1 cellular context compared by ENCODE assay signal in the genomic region with DNA sequence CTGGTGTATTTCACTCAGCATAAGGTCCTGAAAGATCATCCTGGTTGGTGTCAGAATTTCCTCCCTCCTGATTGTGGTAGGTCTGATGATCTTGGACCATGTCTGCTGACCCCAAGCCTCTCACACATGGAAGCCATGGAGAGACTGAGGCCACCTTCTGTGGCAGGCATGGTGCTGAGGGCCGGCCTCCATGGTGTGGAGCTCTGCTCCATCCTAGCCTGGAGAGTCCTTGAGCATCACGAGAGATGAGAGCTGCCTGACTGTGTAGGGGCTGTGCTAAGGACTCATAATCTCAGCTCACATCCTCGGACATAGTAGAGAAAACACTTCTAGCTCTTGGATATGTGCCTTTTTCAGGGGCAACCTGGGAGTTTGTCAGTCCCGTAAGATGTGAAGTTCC.
TF ChIP-seq lines count a peak whose summit lies in the region.

No MANE protein-coding gene starts in this region.

TF ChIP-seq in IMR-90, 13 proteins besides CTCF, POLR2A, EP300 and RAD21 (continued from another document):
- TF ChIP-seq, protein P1, sequence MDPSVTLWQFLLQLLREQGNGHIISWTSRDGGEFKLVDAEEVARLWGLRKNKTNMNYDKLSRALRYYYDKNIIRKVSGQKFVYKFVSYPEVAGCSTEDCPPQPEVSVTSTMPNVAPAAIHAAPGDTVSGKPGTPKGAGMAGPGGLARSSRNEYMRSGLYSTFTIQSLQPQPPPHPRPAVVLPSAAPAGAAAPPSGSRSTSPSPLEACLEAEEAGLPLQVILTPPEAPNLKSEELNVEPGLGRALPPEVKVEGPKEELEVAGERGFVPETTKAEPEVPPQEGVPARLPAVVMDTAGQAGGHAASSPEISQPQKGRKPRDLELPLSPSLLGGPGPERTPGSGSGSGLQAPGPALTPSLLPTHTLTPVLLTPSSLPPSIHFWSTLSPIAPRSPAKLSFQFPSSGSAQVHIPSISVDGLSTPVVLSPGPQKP (IDR thresholded peaks at IDR 0.05; ENCODE audit: borderline replicate concordance, low read depth, low read length), result no peak
- no peak for TF ChIP-seq FOS (IDR thresholded peaks at IDR 0.05; ENCODE audit: low read depth, low read length)
